ENCODE assay signal across 1 cellular context in genomic region chr22:19285831-19286230, GRCh38.
TF ChIP-seq lines count a peak whose summit lies in the region.

No MANE protein-coding gene starts in this region.

TF ChIP-seq in WTC11, 78 proteins besides CTCF, POLR2A, EP300 and RAD21 (continued from another document):
- TF ChIP-seq, protein P1, sequence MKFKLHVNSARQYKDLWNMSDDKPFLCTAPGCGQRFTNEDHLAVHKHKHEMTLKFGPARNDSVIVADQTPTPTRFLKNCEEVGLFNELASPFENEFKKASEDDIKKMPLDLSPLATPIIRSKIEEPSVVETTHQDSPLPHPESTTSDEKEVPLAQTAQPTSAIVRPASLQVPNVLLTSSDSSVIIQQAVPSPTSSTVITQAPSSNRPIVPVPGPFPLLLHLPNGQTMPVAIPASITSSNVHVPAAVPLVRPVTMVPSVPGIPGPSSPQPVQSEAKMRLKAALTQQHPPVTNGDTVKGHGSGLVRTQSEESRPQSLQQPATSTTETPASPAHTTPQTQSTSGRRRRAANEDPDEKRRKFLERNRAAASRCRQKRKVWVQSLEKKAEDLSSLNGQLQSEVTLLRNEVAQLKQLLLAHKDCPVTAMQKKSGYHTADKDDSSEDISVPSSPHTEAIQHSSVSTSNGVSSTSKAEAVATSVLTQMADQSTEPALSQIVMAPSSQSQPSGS (CRISPR knock-in tag; IDR thresholded peaks at IDR 0.05; ENCODE audit: borderline replicate concordance, low read depth) = no peak
- TF ChIP-seq ETV6 (CRISPR knock-in tag; IDR thresholded peaks at IDR 0.05) = no peak
